In genomic region chr1:51733426-51733774, GRCh38 we compare ENCODE assay signal across 1 cellular context.
TF ChIP-seq lines count a peak whose summit lies in the region.

No MANE protein-coding gene starts in this region.

TF ChIP-seq in HEK293, 187 proteins besides CTCF, POLR2A, EP300 and RAD21 (continued from another document):
- TF ChIP-seq PATZ1 (tag by site-specific recombination; IDR thresholded peaks at IDR 0.05) = 0 out of 2 replicates have a peak, but pooled peaks have one; percentile 28
